In the genomic region with DNA sequence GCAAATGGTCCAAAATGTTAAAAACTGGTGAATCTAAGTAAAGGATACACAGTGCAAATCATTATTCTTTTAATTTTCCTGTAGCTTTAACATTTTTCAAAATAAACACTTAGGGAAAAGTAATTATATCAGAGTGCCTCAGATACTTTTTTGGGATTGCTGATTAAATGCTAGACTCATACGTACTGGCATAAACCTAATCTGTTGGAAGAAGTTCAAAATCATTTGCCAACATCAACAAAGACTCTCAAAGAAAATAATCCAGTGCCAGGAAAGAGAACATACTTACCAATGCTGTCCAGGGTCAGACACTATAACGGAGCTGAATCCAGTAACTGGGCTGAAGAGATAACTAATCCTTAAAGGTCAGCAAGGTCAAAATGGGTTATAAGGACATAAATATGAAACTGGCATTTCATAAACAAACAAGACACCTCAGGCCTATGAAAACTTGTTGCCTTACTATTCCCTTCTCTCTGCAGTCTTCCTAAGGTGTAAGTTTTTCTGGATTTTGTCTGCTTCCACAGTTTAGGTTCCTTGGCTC, we compare ENCODE assay signal across 26 cellular contexts.
"Had no signal": no experiment of that assay in that cellular context is flagged by ENCODE, and none has a peak within 500 bp of the region (broad histone marks: within the 10 kb centered on the region; RNA-seq: fewer than 3 reads in every experiment).

No MANE protein-coding gene starts in this region.

- H3K36me3 ChIP-seq: esophagus squamous epithelium, prostate gland, right atrium auricular region, tibial artery had no signal

- H3K4me1 ChIP-seq: prostate gland, testis had no signal

- H3K4me3 ChIP-seq: esophagus squamous epithelium, gastrocnemius medialis, hepatocyte, mucosa of descending colon, prostate gland, right atrium auricular region, testis, tibial artery had no signal

- H3K9me3 Mint-ChIP-seq: effector memory CD8-positive, alpha-beta T cell; natural killer cell treated with Interleukin-12 subunit alpha and Interleukin-12 subunit beta and Interleukin-15 and Interleukin-18, amount 100 ng/mL, for 72 hours; stimulated activated effector memory CD8-positive, alpha-beta T cell treated with anti-CD3 and anti-CD28 coated beads, Interleukin-12 subunit alpha, Interleukin-12 subunit beta, amount 100 ng/mL, for 72 hours; type B pancreatic cell had no signal

- H3K27me3 Mint-ChIP-seq: effector memory CD8-positive, alpha-beta T cell; naive B cell; natural killer cell treated with Interleukin-12 subunit alpha and Interleukin-12 subunit beta and Interleukin-15 and Interleukin-18, amount 100 ng/mL, for 72 hours; type B pancreatic cell had no signal

- ATAC-seq: effector memory CD8-positive, alpha-beta T cell; gastrocnemius medialis; left lobe of liver; mucosa of descending colon; natural killer cell treated with Interleukin-12 subunit alpha and Interleukin-12 subunit beta and Interleukin-15 and Interleukin-18, amount 100 ng/mL, for 72 hours; sciatic nerve; stimulated activated effector memory CD8-positive, alpha-beta T cell treated with anti-CD3 and anti-CD28 coated beads, Interleukin-12 subunit alpha, Interleukin-12 subunit beta, amount 100 ng/mL, for 72 hours; stimulated activated naive CD8-positive, alpha-beta T cell treated with anti-CD3 and anti-CD28 coated beads, Interleukin-15, Interleukin-2, amounts not matched to agents 100 U/mL and 50 U/mL, for 24 hours had no signal

- H3K27ac Mint-ChIP-seq: effector memory CD8-positive, alpha-beta T cell; mesothelial cell of epicardium; natural killer cell treated with Interleukin-12 subunit alpha and Interleukin-12 subunit beta and Interleukin-15 and Interleukin-18, amount 100 ng/mL, for 72 hours; stimulated activated effector memory CD8-positive, alpha-beta T cell treated with anti-CD3 and anti-CD28 coated beads, Interleukin-12 subunit alpha, Interleukin-12 subunit beta, amount 100 ng/mL, for 72 hours; type B pancreatic cell had no signal

- H3K4me3 Mint-ChIP-seq: effector memory CD8-positive, alpha-beta T cell; mesothelial cell of epicardium; naive B cell; natural killer cell treated with Interleukin-12 subunit alpha and Interleukin-12 subunit beta and Interleukin-15 and Interleukin-18, amount 100 ng/mL, for 72 hours; stimulated activated effector memory CD8-positive, alpha-beta T cell treated with anti-CD3 and anti-CD28 coated beads, Interleukin-12 subunit alpha, Interleukin-12 subunit beta, amount 100 ng/mL, for 72 hours; type B pancreatic cell had no signal

- DNase-seq: cortex of kidney; effector memory CD8-positive, alpha-beta T cell; erythroblast; esophagus squamous epithelium; gastrocnemius medialis; head of caudate nucleus; kidney; mesenchymal stem cell; mucosa of descending colon; naive B cell; nucleus accumbens; stimulated activated CD4-positive, alpha-beta T cell treated with anti-CD3 and anti-CD28 coated beads, Interleukin-2, amount 100 ng/mL, for 24 hours; stimulated activated CD4-positive, alpha-beta T cell treated with anti-CD3 and anti-CD28 coated beads, Interleukin-4, amount 100 ng/mL, for 24 hours; stimulated activated naive CD8-positive, alpha-beta T cell treated with anti-CD3 and anti-CD28 coated beads, Interleukin-15, Interleukin-2, amounts not matched to agents 100 U/mL and 50 U/mL, for 24 hours; substantia nigra; testis; tibial artery had no signal

- H3K27ac ChIP-seq: esophagus squamous epithelium, gastrocnemius medialis, hepatocyte, prostate gland, right atrium auricular region, testis, tibial artery had no signal

- H3K9me3 ChIP-seq: gastrocnemius medialis, prostate gland, testis had no signal
